Comparison of ENCODE assay signal across 23 cellular contexts in genomic region chr4:155794589-155794988, GRCh38. TPM values are rescaled to one million over a fixed set of nuclear protein-coding genes. Genes with fewer than 3 reads are reported as not detected.
A peak's percentile ranks its signal among the peaks of the same experiment; 100 is the strongest.
DNase-seq lines count a peak whose midpoint lies in the region; ATAC-seq, FAIRE-seq and TF ChIP-seq lines count a peak whose summit lies in the region.
"Had no signal": no experiment of that assay in that cellular context is flagged by ENCODE, and none has a peak within 500 bp of the region (broad histone marks: within the 10 kb centered on the region; RNA-seq: fewer than 3 reads in every experiment).

No MANE protein-coding gene starts in this region.

- no peak for TF ChIP-seq CTCF in liver (IDR thresholded peaks at IDR 0.05; ENCODE audit: low read depth, low read length, missing input control)
- TF ChIP-seq CTCF in pancreas (IDR thresholded peaks at IDR 0.05): no peak
- no peak for TF ChIP-seq CTCF in lower leg skin (IDR thresholded peaks at IDR 0.05)
- TF ChIP-seq CTCF in BE2C (IDR thresholded peaks at IDR 0.05; ENCODE audit: low read depth, low read length): no peak

- H3K4me2 ChIP-seq in Karpas-422 (ENCODE audit: low read depth, low read length, poor library complexity, severe bottlenecking): peak overlapping the region; percentile 54
- H3K4me2 ChIP-seq: A549, BLaER1 had no signal

- H3K36me3 ChIP-seq in Karpas-422 (ENCODE audit: insufficient read depth, low read length): no peaks in the 10 kb centered on the region
- no peaks in the 10 kb centered on the region for H3K36me3 ChIP-seq in liver (ENCODE audit: control insufficient read depth in 4 of 4, insufficient read depth in 3 of 4, low read depth in 1 of 4, low read length in 3 of 4)
- peaks cover 0 to under 1% (median 0%) of the 10 kb centered on the region in 3 donors for H3K36me3 ChIP-seq in pancreas
- no peaks in the 10 kb centered on the region for H3K36me3 ChIP-seq in BE2C
- H3K36me3 ChIP-seq: BLaER1 had no signal

- H3K4me1 ChIP-seq in Karpas-422 (ENCODE audit: low read length) (peaks cover 60% of the 10 kb centered on the region), liver (ENCODE audit: control insufficient read depth in 4 of 4, insufficient read depth in 4 of 4, low read length in 3 of 4) (peaks cover 0 to 9% (median 2%) of the 10 kb centered on the region in 4 donors), pancreas (peaks cover 0 to 3% (median 0%) of the 10 kb centered on the region in 3 donors), BE2C (no peaks in the 10 kb centered on the region)
- H3K4me1 ChIP-seq: A549, Caco-2 had no signal

- H2AFZ ChIP-seq in Karpas-422 (ENCODE audit: low read length): peak overlapping the region; percentile 68

- no peak for TF ChIP-seq RAD21 in liver (IDR thresholded peaks at IDR 0.05)

- H3K27ac ChIP-seq in Karpas-422 (ENCODE audit: low read length) (peak overlapping the region; percentile 60), liver (ENCODE audit: low read depth in 1 of 2, low read length in 2 of 2) (no peak overlapping the region), pancreas (no peak overlapping the region), substantia nigra (ENCODE audit: low read depth, low read length, poor library complexity, severe bottlenecking) (no peak overlapping the region)
- H3K27ac ChIP-seq: 22Rv1, A549, BLaER1 had no signal

- WGBS in liver: 76% methylated on average over 1 of the region's 1 CpG
- WGBS in pancreas, 2 donors: 58 to 77% methylated on average over 1 of the region's 1 CpG
- WGBS in lower leg skin, 2 donors: 85% methylated on average over 1 of the region's 1 CpG

- H3K4me3 ChIP-seq in Karpas-422 (ENCODE audit: low read length): no peak overlapping the region
- no peak overlapping the region for H3K4me3 ChIP-seq in liver (ENCODE audit: low read depth in 1 of 3, low read length in 3 of 3)
- no peak overlapping the region for H3K4me3 ChIP-seq in pancreas
- H3K4me3 ChIP-seq in lower leg skin (ENCODE audit: low read depth, poor library complexity, severe bottlenecking): no peak overlapping the region
- no peak overlapping the region for H3K4me3 ChIP-seq in BE2C (ENCODE audit: low read depth, low read length)
- H3K4me3 ChIP-seq: A549, BLaER1 had no signal

- H3K9me2 ChIP-seq in Karpas-422 (replicated peaks; ENCODE audit: insufficient read depth, low read length): no peaks in the 10 kb centered on the region

- intact Hi-C loops in pancreas (cut with DNase I) (no loop called here), lower leg skin (cut with DNase I; ENCODE audit: low total_unique reads) (no loop called here)

- no peaks in the 10 kb centered on the region for H4K20me1 ChIP-seq in Karpas-422 (ENCODE audit: insufficient read depth, low read depth, low read length)
- H4K20me1 ChIP-seq: BLaER1 had no signal

- DNase-seq in Karpas-422: no peak
- DNase-seq in left lobe of liver (ENCODE audit: low spot score): no peak
- no peak for DNase-seq in pancreas
- no peak for DNase-seq in lower leg skin (ENCODE audit: low spot score in 2 of 2)
- DNase-seq in BE2C: no peak
- no peak for DNase-seq in substantia nigra (lab: John Stamatoyannopoulos, UW)
- DNase-seq: AML-193; C1 segment of cervical spinal cord; Caco-2; Calu3; CD4-positive, alpha-beta memory T cell; CD4-positive, CD25-positive, alpha-beta regulatory T cell; CD8-positive, alpha-beta memory T cell; DMS79 treated with DMSO at 0.1 percent for 48 hours; GF-D8 had no signal

- H3K27me3 ChIP-seq in Karpas-422 (ENCODE audit: low read length) (no peaks in the 10 kb centered on the region), liver (ENCODE audit: control insufficient read depth in 4 of 4, insufficient read depth in 4 of 4, low read length in 3 of 4) (no peaks in the 10 kb centered on the region), pancreas (no peaks in the 10 kb centered on the region), BE2C (no peaks in the 10 kb centered on the region)
- H3K27me3 ChIP-seq: BLaER1 had no signal

- ATAC-seq in left lobe of liver (peak; percentile 84), pancreas (peak in 3 of 4 donors; percentile 48 to 79 (median 51))
- ATAC-seq: A549 had no signal

- no peaks in the 10 kb centered on the region for H3K79me2 ChIP-seq in Karpas-422 (ENCODE audit: low read length)

- FAIRE-seq in pancreas (lab: Jason Lieb, UNC): no peak
- FAIRE-seq: A549, D721Med, G401.6, GM12891, GM19239 had no signal

- H3K9me3 ChIP-seq in Karpas-422 (ENCODE audit: low read length): no peaks in the 10 kb centered on the region
- H3K9me3 ChIP-seq in liver (ENCODE audit: control insufficient read depth in 4 of 4, low read length in 3 of 4): no peaks in the 10 kb centered on the region
- H3K9me3 ChIP-seq in pancreas: no peaks in the 10 kb centered on the region
- no peaks in the 10 kb centered on the region for H3K9me3 ChIP-seq in BE2C
- H3K9me3 ChIP-seq: A549, BLaER1, Caco-2 had no signal

- no peak for TF ChIP-seq POLR2A in lower leg skin (IDR thresholded peaks at IDR 0.05)

- H3K9ac ChIP-seq in Karpas-422 (ENCODE audit: low read length) (no peak overlapping the region), liver (ENCODE audit: low read depth in 1 of 2, low read length in 2 of 2) (no peak overlapping the region)
- H3K9ac ChIP-seq: BLaER1 had no signal

TF ChIP-seq in liver, 16 proteins besides CTCF, POLR2A, EP300 and RAD21:
- TF ChIP-seq REST (IDR thresholded peaks at IDR 0.05) (no peak), FOXA2 (IDR thresholded peaks at IDR 0.05) (peak; percentile 75), RXRA (IDR thresholded peaks at IDR 0.05) (peak; percentile 23 to 41), FOXA1 (IDR thresholded peaks at IDR 0.05) (peak; percentile 54), SP1 (IDR thresholded peaks at IDR 0.05) (peak; percentile 30), HNF4A (conservative IDR thresholded peaks at IDR 0.05) (peak; percentile 40 to 56), NR2F2 (IDR thresholded peaks at IDR 0.05) (no peak), ATF3 (IDR thresholded peaks at IDR 0.05) (no peak)
TF ChIP-seq in liver: peak in this region for 5.

RNA-seq across cellular contexts. Expression of gene GUCY1B1, which starts 35.8 kb away (rescaled TPM):
- total RNA-seq in Karpas-422 (2014; rRNA removed; shearing (Covaris generic); ENCODE audit: low replicate concordance): 0.47 and 3.2 TPM in 2 replicates
- total RNA-seq in left lobe of liver (2.1 TPM), liver (1 to 10 TPM; 4.9 to 6.7 TPM), pancreas (10 to 100 TPM in 2 of 6 donors, 1 to 10 TPM in 4; 3.9 to 18.1 (median 4.4) TPM), lower leg skin (1 to 10 TPM; 1.1 to 6.1 (median 4.9) TPM)
- polyA plus RNA-seq in liver (1 to 10 TPM; 2.6 to 2.7 TPM), pancreas (10 to 100 TPM in 1 of 2 donors, 1 to 10 TPM in 1; 6.2 to 12.4 TPM)
- 8.7 TPM for polyA plus RNA-seq in BE2C (2012; ENCODE audit: insufficient read depth, insufficient read length, low read depth)
- total RNA-seq: Caco-2; CD4-positive, alpha-beta memory T cell had no signal
- polyA plus RNA-seq: CD4-positive, alpha-beta memory T cell had no signal
